ENCODE assay signal across 14 cellular contexts in genomic region chr16:67280090-67281015, GRCh38. TPM values are rescaled to one million over a fixed set of nuclear protein-coding genes. Genes with fewer than 3 reads are reported as not detected.
DNase-seq lines count a peak whose midpoint lies in the region; ATAC-seq and TF ChIP-seq lines count a peak whose summit lies in the region.
"Had no signal": no experiment of that assay in that cellular context is flagged by ENCODE, and none has a peak within 500 bp of the region (broad histone marks: within the 10 kb centered on the region; RNA-seq: fewer than 3 reads in every experiment).

No MANE protein-coding gene starts in this region.

- H3K4me1 ChIP-seq in mammary epithelial cell (ENCODE audit: insufficient read depth, low read length) (peaks cover 32% of the 10 kb centered on the region), OCI-LY3 (ENCODE audit: low read length) (peaks cover 11% of the 10 kb centered on the region)
- H3K4me1 ChIP-seq: BE2C had no signal

- H2AFZ ChIP-seq in mammary epithelial cell (ENCODE audit: low read depth, low read length) (no peak overlapping the region), OCI-LY3 (ENCODE audit: low read depth, low read length) (no peak overlapping the region; the same call in 1 of the 2 replicates)

- H3K36me3 ChIP-seq in mammary epithelial cell (ENCODE audit: insufficient read depth, low read length) (no peaks in the 10 kb centered on the region), OCI-LY3 (replicated peaks; ENCODE audit: low read depth, low read length) (peaks cover under 1% of the 10 kb centered on the region)
- H3K36me3 ChIP-seq: BE2C had no signal

- dilution Hi-C loops in mammary epithelial cell (cut with HindIII; ENCODE audit: low sequenced_read_pairs) = loop anchor here (5.0 kb wide), 1 partner anchor 43 kb away; no protein-coding TSS in a partner anchor

- H3K4me3 Mint-ChIP-seq in MCF 10A (ENCODE audit: unreplicated experiment) = peak overlapping the region; percentile 74
- H3K4me3 Mint-ChIP-seq in stimulated activated naive CD8-positive, alpha-beta T cell treated with anti-CD3 and anti-CD28 coated beads, Interleukin-15, amount 100 ng/mL, for 72 hours = peak overlapping the region; percentile 82 to 93

- DNase-seq in MCF 10A (ENCODE audit: unreplicated experiment) (no peak), mammary epithelial cell (no peak), epithelial cell of esophagus (ENCODE audit: low read depth) (no peak), SW480 (ENCODE audit: low spot score) (no peak), head of caudate nucleus (no peak)
- DNase-seq in stimulated activated naive CD8-positive, alpha-beta T cell treated with anti-CD3 and anti-CD28 coated beads, Interleukin-15, amount 100 ng/mL, for 72 hours = no peak
- DNase-seq: activated CD8-positive, alpha-beta memory T cell treated with anti-CD3 and anti-CD28 coated beads for 24 hours; BE2C had no signal

- no peak overlapping the region for H3K27ac Mint-ChIP-seq in MCF 10A (ENCODE audit: low read depth, unreplicated experiment)
- H3K27ac Mint-ChIP-seq in stimulated activated naive CD8-positive, alpha-beta T cell treated with anti-CD3 and anti-CD28 coated beads, Interleukin-15, amount 100 ng/mL, for 72 hours = peak overlapping the region; percentile 27 to 64
- H3K27ac Mint-ChIP-seq: endodermal cell had no signal

- in situ Hi-C loops in mammary epithelial cell (cut with MboI; ENCODE audit: low sequenced_read_pairs in 2 of 2) = loop anchor here in 1 of 2 donors (10.0 kb wide), 1 partner anchor 184 kb away; no protein-coding TSS in a partner anchor

- no peaks in the 10 kb centered on the region for H3K27me3 Mint-ChIP-seq in MCF 10A (ENCODE audit: insufficient read depth, unreplicated experiment)
- no peaks in the 10 kb centered on the region for H3K27me3 Mint-ChIP-seq in stimulated activated naive CD8-positive, alpha-beta T cell treated with anti-CD3 and anti-CD28 coated beads, Interleukin-15, amount 100 ng/mL, for 72 hours

- H3K9me3 Mint-ChIP-seq in MCF 10A (ENCODE audit: unreplicated experiment) = no peaks in the 10 kb centered on the region
- H3K9me3 Mint-ChIP-seq in stimulated activated naive CD8-positive, alpha-beta T cell treated with anti-CD3 and anti-CD28 coated beads, Interleukin-15, amount 100 ng/mL, for 72 hours = no peaks in the 10 kb centered on the region
- H3K9me3 Mint-ChIP-seq: endodermal cell had no signal

- H3K79me2 ChIP-seq in mammary epithelial cell (ENCODE audit: insufficient read depth, low read length) (no peaks in the 10 kb centered on the region), OCI-LY3 (ENCODE audit: low read length) (peaks cover 15% of the 10 kb centered on the region)
- H3K79me2 ChIP-seq: parathyroid adenoma had no signal

- H3K9me3 ChIP-seq in mammary epithelial cell (replicated peaks; ENCODE audit: insufficient read depth, low read length) = no peaks in the 10 kb centered on the region
- H3K9me3 ChIP-seq in OCI-LY3 (ENCODE audit: insufficient read depth, low read length) = no peaks in the 10 kb centered on the region
- H3K9me3 ChIP-seq: BE2C had no signal

- H3K4me2 ChIP-seq in mammary epithelial cell (ENCODE audit: insufficient read depth, low read depth, low read length) (no peak overlapping the region), OCI-LY3 (ENCODE audit: low read length) (peak overlapping the region; percentile 87)

- no peaks in the 10 kb centered on the region for H4K20me1 ChIP-seq in mammary epithelial cell (ENCODE audit: insufficient read depth, low read length)
- no peaks in the 10 kb centered on the region for H4K20me1 ChIP-seq in OCI-LY3 (ENCODE audit: insufficient read depth, low read length)

- peaks cover 27% of the 10 kb centered on the region for H3K36me3 Mint-ChIP-seq in MCF 10A (ENCODE audit: insufficient read depth, unreplicated experiment)

- peaks cover 33% of the 10 kb centered on the region for H3K4me1 Mint-ChIP-seq in MCF 10A (ENCODE audit: insufficient read depth, unreplicated experiment)
- peaks cover 42% of the 10 kb centered on the region for H3K4me1 Mint-ChIP-seq in stimulated activated naive CD8-positive, alpha-beta T cell treated with anti-CD3 and anti-CD28 coated beads, Interleukin-15, amount 100 ng/mL, for 72 hours

- CTCF ChIA-PET in MCF 10A (lab: Yijun Ruan, JAX) (interaction anchor here (0.5 to 3.2 kb wide), 8 partner anchors 10 to 282 kb away, joined by 3 to 12 read pairs (median 4); partner anchors contain the start of genes CTCF and ZDHHC1), mammary epithelial cell (lab: Charles Lee; ENCODE audit: low non-redundant PET) (no interaction called here)

- intact Hi-C loops in MCF 10A (cut with micrococcal nuclease) (no loop called here), mammary epithelial cell (cut with micrococcal nuclease) (no loop called here), head of caudate nucleus (cut with DNase I) (no loop called here)

- ATAC-seq in stimulated activated naive CD8-positive, alpha-beta T cell treated with anti-CD3 and anti-CD28 coated beads, Interleukin-15, amount 100 ng/mL, for 72 hours = no peak
- no peak for ATAC-seq in GM21529 (IDR thresholded peaks at IDR 0.05; ENCODE audit: unreplicated experiment)

- H3K4me3 ChIP-seq in mammary epithelial cell (replicated peaks in 1 of 3; ENCODE audit: insufficient read depth in 1 of 3, low read depth in 2 of 3, low read length in 3 of 3) (no peak overlapping the region), OCI-LY3 (ENCODE audit: low read length) (peak overlapping the region; percentile 86), epithelial cell of esophagus (ENCODE audit: low read length) (peak overlapping the region; percentile 49)

- TF ChIP-seq CTCF in MCF 10A (IDR thresholded peaks at IDR 0.05; ENCODE audit: unreplicated experiment) (no peak), mammary epithelial cell (conservative IDR thresholded peaks at IDR 0.05 in 1 of 2, IDR thresholded peaks at IDR 0.05 in 1 of 2; ENCODE audit: extremely low read depth in 1 of 2, insufficient read depth in 1 of 2, low read depth in 1 of 2, low read length in 2 of 2) (no peak), OCI-LY3 (IDR thresholded peaks at IDR 0.05; ENCODE audit: low read depth, low read length) (no peak), epithelial cell of esophagus (IDR thresholded peaks at IDR 0.05; ENCODE audit: insufficient read depth, low read depth, low read length, missing control alignments) (no peak)

- H3K9ac ChIP-seq in mammary epithelial cell (ENCODE audit: insufficient read depth, low read length) (no peak overlapping the region), OCI-LY3 (ENCODE audit: low read length) (0 out of 2 replicates have a peak overlapping the region, but pooled peaks have one; percentile 55)
- H3K9ac ChIP-seq: parathyroid adenoma had no signal

- 76% methylated on average over 9 of the region's 15 CpGs for WGBS in mammary epithelial cell (ENCODE audit: low coverage, missing lambda C conversion rate)

- no peak overlapping the region for H3K27ac ChIP-seq in mammary epithelial cell (ENCODE audit: insufficient read depth, low read depth, low read length)
- no peak overlapping the region for H3K27ac ChIP-seq in OCI-LY3 (ENCODE audit: low read length)
- H3K27ac ChIP-seq: HL-60, parathyroid adenoma had no signal

- POLR2A ChIA-PET in MCF 10A (lab: Yijun Ruan, JAX) = interaction anchor here (0.6 kb wide), 1 partner anchor 246 kb away, joined by 3 read pairs; no protein-coding TSS in a partner anchor

- no peaks in the 10 kb centered on the region for H3K27me3 ChIP-seq in mammary epithelial cell (ENCODE audit: insufficient read depth, low read length)
- H3K27me3 ChIP-seq in OCI-LY3 (ENCODE audit: low read depth, low read length) = no peaks in the 10 kb centered on the region
- H3K27me3 ChIP-seq: BE2C had no signal

- BruUV-seq in MCF 10A (replicated peaks; lab: Mats Ljungman, UMichigan) (no TSS peak), mammary epithelial cell (replicated peaks; lab: Mats Ljungman, UMichigan) (no TSS peak)

RNA-seq across cellular contexts. Expression of gene PLEKHG4, which starts 1.0 kb away (rescaled TPM):
- total RNA-seq in MCF 10A (2022) (30.4 and 32.7 TPM in 2 replicates), mammary epithelial cell (1 to 10 TPM; 1.2 to 1.7 TPM)
- polyA plus RNA-seq in mammary epithelial cell = 0.83 TPM
- polyA minus RNA-seq in mammary epithelial cell = not detected

RNA-seq across cellular contexts. Expression of gene SLC9A5, which starts 31.6 kb away (rescaled TPM):
- total RNA-seq in MCF 10A (2022) = 0.40 and 1.4 TPM in 2 replicates
- total RNA-seq in mammary epithelial cell = 1 to 10 TPM in 1 of 2 donors, under 1 TPM in 1; 0.67 to 1.7 TPM
- 0.37 TPM for polyA plus RNA-seq in mammary epithelial cell
- polyA minus RNA-seq in mammary epithelial cell = not detected

RNA-seq across cellular contexts. Expression of gene FHOD1, which starts 33.1 kb away (rescaled TPM):
- total RNA-seq in MCF 10A (2022) (12.1 and 14.7 TPM in 2 replicates), mammary epithelial cell (10 to 100 TPM in 1 of 2 donors, 1 to 10 TPM in 1; 6.7 to 38.7 TPM)
- 31.6 TPM for polyA plus RNA-seq in mammary epithelial cell
- 25.9 TPM for polyA minus RNA-seq in mammary epithelial cell

RNA-seq across cellular contexts. Expression of gene KCTD19, which starts 46.2 kb away (rescaled TPM):
- total RNA-seq in MCF 10A (2022) = not detected in 2 replicates
- total RNA-seq in mammary epithelial cell = not detected
- not detected for polyA plus RNA-seq in mammary epithelial cell
- polyA minus RNA-seq in mammary epithelial cell = not detected
- polyA plus RNA-seq: liver had no signal

RNA-seq across cellular contexts. Expression of gene LRRC36, which starts 46.3 kb away (rescaled TPM):
- total RNA-seq in MCF 10A (2022) (not detected in 2 replicates), mammary epithelial cell (not detected)
- not detected for polyA plus RNA-seq in mammary epithelial cell
- not detected for polyA minus RNA-seq in mammary epithelial cell
- polyA plus RNA-seq: liver had no signal

Comparison
In these comparisons a context has a peak if more than half of its experiments do, and no peak if none do; other contexts are left out.
1. RNA of gene PLEKHG4, which starts 1.0 kb away (total RNA-seq): 30.4 to 32.7 TPM in MCF 10A; 1.2 to 1.7 TPM in mammary epithelial cell; every median in the first group is over 10 times any median in the second.
2. H3K4me3 ChIP-seq: peak in OCI-LY3 (single experiment) and epithelial cell of esophagus (single experiment); none in mammary epithelial cell (0 of 3).